In genomic region chr19:49512970-49513745, GRCh38 we compare ENCODE assay signal across 8 cellular contexts. TPM values are rescaled to one million over a fixed set of nuclear protein-coding genes. Genes with fewer than 3 reads are reported as not detected.
DNase-seq lines count a peak whose midpoint lies in the region; ATAC-seq and TF ChIP-seq lines count a peak whose summit lies in the region.

No MANE protein-coding gene starts in this region.

- no peak overlapping the region for H3K27ac ChIP-seq in OCI-LY7 (ENCODE audit: low read depth, low read length, poor library complexity, severe bottlenecking)
- H3K27ac ChIP-seq in liver (ENCODE audit: low read depth in 1 of 2, low read length in 2 of 2) = peak overlapping the region; percentile 81 to 86
- H3K27ac ChIP-seq in substantia nigra (ENCODE audit: low read depth, low read length, poor library complexity, severe bottlenecking) = peak overlapping the region; percentile 64

- peak; percentile 63 for ATAC-seq in central memory CD8-positive, alpha-beta T cell (replicated peaks; ENCODE audit: extremely low read depth, poor library complexity, severe bottlenecking)
- ATAC-seq in GM18868 (IDR thresholded peaks at IDR 0.05; ENCODE audit: unreplicated experiment) (no peak), HG03378 (IDR thresholded peaks at IDR 0.05; ENCODE audit: unreplicated experiment) (no peak)

- no peaks in the 10 kb centered on the region for H3K36me3 ChIP-seq in OCI-LY7 (ENCODE audit: insufficient read depth, low read length)
- peaks cover 0 to 1% (median 0%) of the 10 kb centered on the region in 4 donors for H3K36me3 ChIP-seq in liver (ENCODE audit: control insufficient read depth in 4 of 4, insufficient read depth in 3 of 4, low read depth in 1 of 4, low read length in 3 of 4)

- TF ChIP-seq CTCF in OCI-LY7 (conservative IDR thresholded peaks at IDR 0.05; ENCODE audit: low read length) (no peak), liver (IDR thresholded peaks at IDR 0.05; ENCODE audit: low read depth, low read length, missing input control) (no peak)

- H3K9me3 Mint-ChIP-seq in central memory CD8-positive, alpha-beta T cell = no peaks in the 10 kb centered on the region

- H3K36me3 Mint-ChIP-seq in central memory CD8-positive, alpha-beta T cell (ENCODE audit: insufficient read depth) = peaks cover 7% of the 10 kb centered on the region

- H3K4me3 ChIP-seq in OCI-LY7 (ENCODE audit: low read depth, low read length, poor library complexity, severe bottlenecking) = peak overlapping the region; percentile 73
- H3K4me3 ChIP-seq in liver (ENCODE audit: low read depth in 1 of 3, low read length in 3 of 3) = peak overlapping the region; percentile 47 to 97 (median 81)

- no peaks in the 10 kb centered on the region for H3K27me3 Mint-ChIP-seq in central memory CD8-positive, alpha-beta T cell

- H3K4me1 ChIP-seq in OCI-LY7 (ENCODE audit: insufficient read depth, low read length, poor library complexity, severe bottlenecking) (peaks cover 21% of the 10 kb centered on the region), liver (ENCODE audit: control insufficient read depth in 4 of 4, insufficient read depth in 4 of 4, low read length in 3 of 4) (peaks cover 2 to 38% (median 20%) of the 10 kb centered on the region in 4 donors)

- H3K4me1 Mint-ChIP-seq in central memory CD8-positive, alpha-beta T cell = peaks cover 31% of the 10 kb centered on the region

- H3K9me3 ChIP-seq in OCI-LY7 (ENCODE audit: low read length) (no peaks in the 10 kb centered on the region), liver (ENCODE audit: control insufficient read depth in 4 of 4, low read length in 3 of 4) (no peaks in the 10 kb centered on the region)

- no peaks in the 10 kb centered on the region for H3K79me2 ChIP-seq in OCI-LY7 (ENCODE audit: insufficient read depth, low read depth, low read length)

- peak overlapping the region; percentile 79 for H2AFZ ChIP-seq in OCI-LY7 (ENCODE audit: low read length)

- POLR2A ChIA-PET in OCI-LY7 (lab: Charles Lee) = interaction anchor here (1.0 kb wide), 1 partner anchor 127 kb away, joined by 4 read pairs; the partner anchor contains the start of gene RRAS

- under 1% methylated on average over 50 of the region's 50 CpGs for WGBS in liver

- no peaks in the 10 kb centered on the region for H3K27me3 ChIP-seq in liver (ENCODE audit: control insufficient read depth in 4 of 4, insufficient read depth in 4 of 4, low read length in 3 of 4)

- H3K9me2 ChIP-seq in OCI-LY7 (ENCODE audit: insufficient read depth, low read length) = no peaks in the 10 kb centered on the region

- TF ChIP-seq RAD21 in liver (IDR thresholded peaks at IDR 0.05) = no peak

- DNase-seq in activated CD4-positive, alpha-beta T cell treated with anti-CD3 and anti-CD28 coated beads for 48 hours = peak; percentile 40
- no peak for DNase-seq in activated CD4-positive, alpha-beta T cell treated with anti-CD3 and anti-CD28 coated beads, Interleukin-2, amount 50 U/mL, for 1 hour
- DNase-seq in OCI-LY7 (ENCODE audit: low spot score) (peak; percentile 59), substantia nigra (lab: John Stamatoyannopoulos, UW) (peak in 12 of 49 donors; percentile 10 to 50 (median 26))
- no peak for DNase-seq in central memory CD8-positive, alpha-beta T cell (ENCODE audit: low spot score in 2 of 2)

- peak overlapping the region; percentile 81 for H3K27ac Mint-ChIP-seq in central memory CD8-positive, alpha-beta T cell (ENCODE audit: low read depth)

- H3K4me2 ChIP-seq in OCI-LY7 (ENCODE audit: low read length) = peak overlapping the region; percentile 75

- CTCF ChIA-PET in OCI-LY7 (lab: Charles Lee; ENCODE audit: unreplicated experiment) = interaction anchor here (0.6 kb wide), 1 partner anchor 164 kb away, joined by 3 read pairs; the partner anchor contains the start of gene PRMT1

- BruUV-seq in OCI-LY7 (replicated peaks; lab: Mats Ljungman, UMichigan) = TSS peak; percentile 69

- intact Hi-C loops in OCI-LY7 (cut with micrococcal nuclease; ENCODE audit: unreplicated experiment) = no loop called here

- H4K20me1 ChIP-seq in OCI-LY7 (ENCODE audit: insufficient read depth, low read length) = no peaks in the 10 kb centered on the region

- peak overlapping the region; percentile 16 to 83 for H3K9ac ChIP-seq in liver (ENCODE audit: low read depth in 1 of 2, low read length in 2 of 2)

- H3K4me3 Mint-ChIP-seq in central memory CD8-positive, alpha-beta T cell = peak overlapping the region; percentile 85

TF ChIP-seq in liver, 16 proteins besides CTCF, POLR2A, EP300 and RAD21:
- no peak for TF ChIP-seq HNF4G (IDR thresholded peaks at IDR 0.05)
- TF ChIP-seq FOXA2 (IDR thresholded peaks at IDR 0.05) = no peak
- peak; percentile 22 to 55 for TF ChIP-seq HNF4A (conservative IDR thresholded peaks at IDR 0.05)

RNA-seq across cellular contexts. Expression of gene FCGRT, which starts 0.7 kb away (rescaled TPM):
- total RNA-seq in OCI-LY7 (2014; rRNA removed; shearing (Covaris generic)) = 19.4 and 20.9 TPM in 2 replicates
- total RNA-seq in OCI-LY7 (2022) (10.7 and 11.6 TPM in 2 replicates), liver (100 to 1,000 TPM; 123 to 146 TPM)
- 100 to 1,000 TPM; 237 TPM for polyA plus RNA-seq in liver

RNA-seq across cellular contexts. Expression of gene RCN3, which starts 14.6 kb away (rescaled TPM):
- total RNA-seq in OCI-LY7 (2014; rRNA removed; shearing (Covaris generic)) = 0.77 and 1.4 TPM in 2 replicates
- total RNA-seq in OCI-LY7 (2022) (1.3 and 2.1 TPM in 2 replicates), liver (1 to 10 TPM; 4.9 to 9.8 TPM)
- polyA plus RNA-seq in liver = 1 to 10 TPM; 5.8 to 8.2 TPM

RNA-seq across cellular contexts. Expression of gene RPS11, which starts 16.9 kb away (rescaled TPM):
- 6,180 and 6,539 TPM in 2 replicates for total RNA-seq in OCI-LY7 (2014; rRNA removed; shearing (Covaris generic))
- total RNA-seq in OCI-LY7 (2022) (2,366 and 2,673 TPM in 2 replicates), liver (1,000 to 10,000 TPM in 1 of 2 donors, 100 to 1,000 TPM in 1; 985 to 1,212 TPM)
- polyA plus RNA-seq in liver = 1,000 to 10,000 TPM in 1 of 2 donors, 100 to 1,000 TPM in 1; 514 to 1,329 TPM

RNA-seq across cellular contexts. Expression of gene RPL13A, which starts 25.8 kb away (rescaled TPM):
- total RNA-seq in OCI-LY7 (2014; rRNA removed; shearing (Covaris generic)) = 6,720 and 8,461 TPM in 2 replicates
- 2,999 and 3,606 TPM in 2 replicates for total RNA-seq in OCI-LY7 (2022)
- 1,000 to 10,000 TPM in 1 of 2 donors, 100 to 1,000 TPM in 1; 444 to 1,553 TPM for total RNA-seq in liver
- polyA plus RNA-seq in liver = 1,000 to 10,000 TPM in 1 of 2 donors, 100 to 1,000 TPM in 1; 472 to 1,021 TPM

RNA-seq across cellular contexts. Expression of gene FLT3LG, which starts 39.1 kb away (rescaled TPM):
- 8.2 and 10.1 TPM in 2 replicates for total RNA-seq in OCI-LY7 (2014; rRNA removed; shearing (Covaris generic))
- total RNA-seq in OCI-LY7 (2022) (8.4 and 11.7 TPM in 2 replicates), liver (1 to 10 TPM in 1 of 2 donors, under 1 TPM in 1; 0.65 to 1.8 TPM)
- polyA plus RNA-seq in liver = 1 to 10 TPM; 2.5 to 4.3 TPM

Comparison
In these comparisons a context has a peak if more than half of its experiments do, and no peak if none do; other contexts are left out.
1. DNase-seq: peak in activated CD4-positive, alpha-beta T cell treated with anti-CD3 and anti-CD28 coated beads for 48 hours (single experiment) and OCI-LY7 (single experiment); none in activated CD4-positive, alpha-beta T cell treated with anti-CD3 and anti-CD28 coated beads, Interleukin-2, amount 50 U/mL, for 1 hour (single experiment) and central memory CD8-positive, alpha-beta T cell (0 of 2).
2. RNA of gene FCGRT, which starts 0.7 kb away (total RNA-seq): 123 to 146 TPM in liver; 10.7 to 20.9 TPM in OCI-LY7; every median in the first group is over 4 times any median in the second.